ENCODE assay signal across 14 cellular contexts in the genomic region with DNA sequence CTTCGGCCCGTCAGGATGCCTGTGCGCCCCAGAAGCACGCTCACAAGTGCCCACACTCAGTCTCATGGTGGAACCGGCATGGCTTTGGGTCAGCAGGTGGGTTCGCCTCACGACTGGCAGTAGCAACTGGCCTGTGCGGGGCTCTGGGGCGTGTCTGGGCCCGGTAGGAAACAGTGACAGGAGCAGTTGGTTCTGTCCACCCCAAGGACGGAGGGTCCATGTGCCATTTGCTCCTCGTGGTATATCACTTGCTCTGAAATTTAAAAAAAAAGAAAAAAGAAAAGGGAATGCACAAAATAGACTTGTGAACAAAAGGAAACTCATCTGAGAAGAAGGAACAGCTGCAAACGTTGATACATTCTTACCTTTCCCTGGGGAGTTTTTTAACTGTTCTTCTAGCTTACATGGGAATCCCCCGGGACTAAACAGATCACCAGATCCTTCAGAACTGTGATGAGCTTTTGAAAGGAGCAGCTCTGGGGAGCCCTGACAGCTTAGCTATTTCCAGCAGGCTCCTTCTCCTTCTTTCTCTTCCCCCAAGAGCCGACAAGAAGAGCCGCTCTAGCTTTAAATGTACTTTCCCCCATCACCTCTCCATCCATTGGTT. TPM values are rescaled to one million over a fixed set of nuclear protein-coding genes. Genes with fewer than 3 reads are reported as not detected.
DNase-seq lines count a peak whose midpoint lies in the region; ATAC-seq and FAIRE-seq lines count a peak whose summit lies in the region.
"Had no signal": no experiment of that assay in that cellular context is flagged by ENCODE, and none has a peak within 500 bp of the region (broad histone marks: within the 10 kb centered on the region; RNA-seq: fewer than 3 reads in every experiment).

No MANE protein-coding gene starts in this region.

- no peak for FAIRE-seq in small intestine (lab: Jason Lieb, UNC)

- ATAC-seq in GM21825 (IDR thresholded peaks at IDR 0.05; ENCODE audit: unreplicated experiment) (peak; percentile 62), GM21515 (IDR thresholded peaks at IDR 0.05; ENCODE audit: unreplicated experiment) (no peak)
- ATAC-seq: CD8-positive, alpha-beta T cell; HCT116 had no signal

- peaks cover 32% of the 10 kb centered on the region for H3K36me3 ChIP-seq in Karpas-422 (ENCODE audit: insufficient read depth, low read length)
- H3K36me3 ChIP-seq in small intestine (ENCODE audit: control insufficient read depth in 2 of 2, insufficient read depth in 2 of 2, low read length in 2 of 2), result peaks cover 13 to 26% of the 10 kb centered on the region in 2 donors
- H3K36me3 ChIP-seq: neural progenitor cell had no signal

- H3K9me2 ChIP-seq in Karpas-422 (replicated peaks; ENCODE audit: insufficient read depth, low read length), result no peaks in the 10 kb centered on the region

- H3K79me2 ChIP-seq in Karpas-422 (ENCODE audit: low read length), result peaks cover 23% of the 10 kb centered on the region

- H3K9ac ChIP-seq in Karpas-422 (ENCODE audit: low read length), result no peak overlapping the region
- H3K9ac ChIP-seq: neural progenitor cell had no signal

- no peak overlapping the region for H3K4me3 ChIP-seq in Karpas-422 (ENCODE audit: low read length)
- H3K4me3 ChIP-seq in skeletal muscle cell (ENCODE audit: low read depth, low read length), result no peak overlapping the region
- no peak overlapping the region for H3K4me3 ChIP-seq in small intestine (ENCODE audit: low read depth in 1 of 2, low read length in 2 of 2)
- H3K4me3 ChIP-seq: neural progenitor cell, thyroid gland had no signal

- 82 to 88% (median 85%) methylated on average over 16 of the region's 16 CpGs for WGBS in small intestine, 3 donors

- H3K9me3 ChIP-seq in Karpas-422 (ENCODE audit: low read length) (no peaks in the 10 kb centered on the region), small intestine (ENCODE audit: control insufficient read depth, low read depth) (no peaks in the 10 kb centered on the region)
- H3K9me3 ChIP-seq: thyroid gland had no signal

- H3K4me2 ChIP-seq in Karpas-422 (ENCODE audit: low read depth, low read length, poor library complexity, severe bottlenecking), result no peak overlapping the region
- H3K4me2 ChIP-seq: neural progenitor cell had no signal

- DNase-seq in NCI-H1436 (lab: John Stamatoyannopoulos, UW) (peak; percentile 15), NCI-H1436 treated with DMSO at 0.1 percent for 48 hours (lab: John Stamatoyannopoulos, UW) (no peak), Karpas-422 (peak; percentile 57), skeletal muscle cell (ENCODE audit: low read depth) (peak; percentile 6), T-helper 1 cell (no peak), small intestine (no peak)
- DNase-seq: CD8-positive, alpha-beta T cell; NCI-H524 treated with DMSO at 0.1 percent for 48 hours; thyroid gland had no signal

- H2AFZ ChIP-seq in Karpas-422 (ENCODE audit: low read length), result no peak overlapping the region
- H2AFZ ChIP-seq: neural progenitor cell had no signal

- no peaks in the 10 kb centered on the region; the same call in 1 of the 2 replicates for H4K20me1 ChIP-seq in Karpas-422 (ENCODE audit: insufficient read depth, low read depth, low read length)

- H3K27ac ChIP-seq in Karpas-422 (ENCODE audit: low read length), result peak overlapping the region; percentile 66
- no peak overlapping the region for H3K27ac ChIP-seq in small intestine (ENCODE audit: low read depth in 1 of 2, low read length in 1 of 2)
- H3K27ac ChIP-seq: 22Rv1, neural progenitor cell had no signal

- H3K27me3 ChIP-seq in Karpas-422 (ENCODE audit: low read length), result no peaks in the 10 kb centered on the region
- H3K27me3 ChIP-seq in small intestine (ENCODE audit: control insufficient read depth in 2 of 2, insufficient read depth in 2 of 2, low read length in 2 of 2), result no peaks in the 10 kb centered on the region
- H3K27me3 ChIP-seq: neural progenitor cell, thyroid gland had no signal

- H3K4me1 ChIP-seq in Karpas-422 (ENCODE audit: low read length) (peaks cover 31% of the 10 kb centered on the region), small intestine (ENCODE audit: control insufficient read depth in 2 of 2, insufficient read depth in 1 of 2, low read depth in 1 of 2, low read length in 1 of 2) (no peaks in the 10 kb centered on the region)
- H3K4me1 ChIP-seq: neural progenitor cell, thyroid gland had no signal

RNA-seq across cellular contexts. Expression of a gene that starts 42.8 kb away (rescaled TPM):
- 69.1 and 92.5 TPM in 2 replicates for total RNA-seq in Karpas-422 (2014; rRNA removed; shearing (Covaris generic); ENCODE audit: low replicate concordance)
- 100 to 1,000 TPM in 2 of 3 donors, 10 to 100 TPM in 1; 43.9 to 120 (median 111) TPM for polyA plus RNA-seq in small intestine

RNA-seq across cellular contexts. Expression of a gene that starts 44.6 kb away (rescaled TPM):
- total RNA-seq in Karpas-422 (2014; rRNA removed; shearing (Covaris generic); ENCODE audit: low replicate concordance), result 40.4 and 80.8 TPM in 2 replicates
- polyA plus RNA-seq in small intestine, result 10 to 100 TPM; 16.8 to 28.5 (median 20.6) TPM

Comparison
In these comparisons a context has a peak if more than half of its experiments do, and no peak if none do; other contexts are left out.
1. DNase-seq: peak in NCI-H1436 (single experiment), Karpas-422 (single experiment) and skeletal muscle cell (single experiment); none in NCI-H1436 treated with DMSO at 0.1 percent for 48 hours (single experiment), T-helper 1 cell (0 of 5) and small intestine (single experiment).